ENCODE assay signal across 34 cellular contexts in genomic region chr1:6106977-6107376, GRCh38.
"Had no signal": no experiment of that assay in that cellular context is flagged by ENCODE, and none has a peak within 500 bp of the region (broad histone marks: within the 10 kb centered on the region; RNA-seq: fewer than 3 reads in every experiment).

No MANE protein-coding gene starts in this region.

- H3K27ac Mint-ChIP-seq: activated B cell treated with CpG ODN at 0.5 μM for 24 hours; activated naive CD4-positive, alpha-beta T cell treated with anti-CD3 and anti-CD28 coated beads for 36 hours; activated naive CD4-positive, alpha-beta T cell treated with anti-CD3 and anti-CD28 coated beads, Interleukin-2, amount 50 U/mL, for 72 hours; activated naive CD8-positive, alpha-beta T cell treated with anti-CD3 and anti-CD28 coated beads, Interleukin-2, amount 10 ng/mL, durations not matched to agents 7 days and 5 days; activated T-helper 1 cell treated with anti-CD3 and anti-CD28 coated beads, Interleukin-12 subunit alpha, Interleukin-12 subunit beta, Interleukin-2, Interleukin-4 antibody, amounts not matched to agents 30 ng/mL and 10 ng/mL and 1 ng/mL, durations not matched to agents 14 hours and 24 hours and 36 hours; activated T-helper 2 cell treated with anti-CD3 and anti-CD28 coated beads, Interferon-gamma antibody, Interleukin-2, Interleukin-4, amounts not matched to agents 10 μg/mL and 5 μg/mL and 100 μg/mL, durations not matched to agents 14 hours and 24 hours and 36 hours; brain; T-helper 2 cell treated with Interferon-gamma antibody and Interleukin-4, amounts not matched to agents 5 μg/mL and 100 μg/mL, for 36 hours had no signal

- H3K79me2 ChIP-seq: hepatocyte had no signal

- ATAC-seq: activated CD4-positive, CD25-positive, alpha-beta regulatory T cell treated with anti-CD3 and anti-CD28 coated beads, Interleukin-2, amount 50 U/mL, for 24 hours; activated naive CD4-positive, alpha-beta T cell treated with anti-CD3 and anti-CD28 coated beads, Interleukin-2, amount 50 U/mL, for 72 hours; activated T-cell treated with anti-CD3 and anti-CD28 coated beads, Interleukin-2, amount 50 U/mL, for 4 hours; gastroesophageal sphincter; heart right ventricle had no signal

- H3K27me3 ChIP-seq: ascending aorta, colonic mucosa had no signal

- H3K36me3 Mint-ChIP-seq: activated naive CD4-positive, alpha-beta T cell treated with anti-CD3 and anti-CD28 coated beads, Interleukin-2, amount 50 U/mL, for 72 hours; activated naive CD8-positive, alpha-beta T cell treated with anti-CD3 and anti-CD28 coated beads, Interleukin-2, amount 10 ng/mL, durations not matched to agents 7 days and 5 days had no signal

- H3K4me3 ChIP-seq: ascending aorta, breast epithelium, cardiac muscle cell, colonic mucosa, esophagus squamous epithelium, gastroesophageal sphincter, heart right ventricle, hepatocyte had no signal

- H3K36me3 ChIP-seq: ascending aorta, breast epithelium, cardiac muscle cell, colonic mucosa, esophagus squamous epithelium, heart right ventricle had no signal

- H3K4me1 Mint-ChIP-seq: activated B cell treated with CpG ODN at 0.5 μM for 24 hours; activated naive CD8-positive, alpha-beta T cell treated with anti-CD3 and anti-CD28 coated beads, Interleukin-2, amount 10 ng/mL, durations not matched to agents 7 days and 5 days; brain had no signal

- H3K4me1 ChIP-seq: ascending aorta, breast epithelium, colonic mucosa, esophagus squamous epithelium, gastroesophageal sphincter, heart right ventricle had no signal

- H3K27ac ChIP-seq: ascending aorta, breast epithelium, cardiac muscle cell, colonic mucosa, epithelial cell of prostate, esophagus squamous epithelium, gastroesophageal sphincter, heart right ventricle, hepatocyte, WERI-Rb-1 had no signal

- H3K4me2 ChIP-seq: hepatocyte had no signal

- H2AFZ ChIP-seq: hepatocyte had no signal

- H3K9me3 ChIP-seq: ascending aorta, breast epithelium, colonic mucosa, esophagus squamous epithelium, gastroesophageal sphincter, heart right ventricle had no signal

- H3K4me3 Mint-ChIP-seq: activated B cell treated with CpG ODN at 0.5 μM for 24 hours; activated naive CD4-positive, alpha-beta T cell treated with anti-CD3 and anti-CD28 coated beads for 36 hours; activated naive CD8-positive, alpha-beta T cell treated with anti-CD3 and anti-CD28 coated beads, Interleukin-2, amount 10 ng/mL, durations not matched to agents 7 days and 5 days; activated T-cell treated with anti-CD3 and anti-CD28 coated beads, Interleukin-2, amount 50 U/mL, for 4 hours; activated T-helper 1 cell treated with anti-CD3 and anti-CD28 coated beads, Interleukin-12 subunit alpha, Interleukin-12 subunit beta, Interleukin-2, Interleukin-4 antibody, amounts not matched to agents 30 ng/mL and 10 ng/mL and 1 ng/mL, durations not matched to agents 14 hours and 24 hours and 36 hours; brain; T-helper 1 cell treated with Interleukin-12 subunit alpha and Interleukin-12 subunit beta and Interleukin-4 antibody, amounts not matched to agents 30 μg/mL and 1 μg/mL, for 36 hours; T-helper 2 cell treated with Interferon-gamma antibody and Interleukin-4, amounts not matched to agents 5 μg/mL and 100 μg/mL, for 36 hours had no signal

- DNase-seq: activated B cell treated with CpG ODN at 0.5 μM for 24 hours; activated CD4-positive, alpha-beta T cell treated with anti-CD3 and anti-CD28 coated beads for 48 hours; activated CD4-positive, alpha-beta T cell treated with anti-CD3 and anti-CD28 coated beads, Interleukin-2, amount 50 U/mL, for 1 hour; activated CD4-positive, alpha-beta T cell treated with anti-CD3 and anti-CD28 coated beads, Interleukin-2, amount 50 U/mL, for 48 hours; activated CD8-positive, alpha-beta memory T cell treated with anti-CD3 and anti-CD28 coated beads, Interleukin-2, amount 50 U/mL, for 48 hours; activated effector memory CD4-positive, alpha-beta T cell treated with anti-CD3 and anti-CD28 coated beads, Interleukin-2, amount 50 U/mL, for 16 hours; activated naive CD4-positive, alpha-beta T cell treated with anti-CD3 and anti-CD28 coated beads for 36 hours; activated naive CD8-positive, alpha-beta T cell treated with anti-CD3 and anti-CD28 coated beads, Interleukin-2, amount 10 ng/mL, durations not matched to agents 7 days and 5 days; activated T-cell treated with anti-CD3 and anti-CD28 coated beads for 4 hours; activated T-cell treated with anti-CD3 and anti-CD28 coated beads, Interleukin-2, amount 50 U/mL, for 4 hours; central memory CD4-positive, alpha-beta T cell; cerebellar nuclear complex; colonic mucosa; effector CD8-positive, alpha-beta T cell; esophagus squamous epithelium; foreskin melanocyte; T1000; WERI-Rb-1 had no signal

- H3K27me3 Mint-ChIP-seq: activated naive CD8-positive, alpha-beta T cell treated with anti-CD3 and anti-CD28 coated beads, Interleukin-2, amount 10 ng/mL, durations not matched to agents 7 days and 5 days; brain had no signal

- H3K9me3 Mint-ChIP-seq: activated B cell treated with CpG ODN at 0.5 μM for 24 hours; activated naive CD4-positive, alpha-beta T cell treated with anti-CD3 and anti-CD28 coated beads for 36 hours; activated T-cell treated with anti-CD3 and anti-CD28 coated beads, Interleukin-2, amount 50 U/mL, for 4 hours; activated T-helper 1 cell treated with anti-CD3 and anti-CD28 coated beads, Interleukin-12 subunit alpha, Interleukin-12 subunit beta, Interleukin-2, Interleukin-4 antibody, amounts not matched to agents 30 ng/mL and 10 ng/mL and 1 ng/mL, durations not matched to agents 14 hours and 24 hours and 36 hours; activated T-helper 2 cell treated with anti-CD3 and anti-CD28 coated beads, Interferon-gamma antibody, Interleukin-2, Interleukin-4, amounts not matched to agents 10 μg/mL and 5 μg/mL and 100 μg/mL, durations not matched to agents 14 hours and 24 hours and 36 hours; T-helper 1 cell treated with Interleukin-12 subunit alpha and Interleukin-12 subunit beta and Interleukin-4 antibody, amounts not matched to agents 30 μg/mL and 1 μg/mL, for 36 hours; T-helper 2 cell treated with Interferon-gamma antibody and Interleukin-4, amounts not matched to agents 5 μg/mL and 100 μg/mL, for 36 hours had no signal

- FAIRE-seq: endometrium, endothelial cell of umbilical vein had no signal
